11 cellular contexts compared by ENCODE assay signal in the genomic region with DNA sequence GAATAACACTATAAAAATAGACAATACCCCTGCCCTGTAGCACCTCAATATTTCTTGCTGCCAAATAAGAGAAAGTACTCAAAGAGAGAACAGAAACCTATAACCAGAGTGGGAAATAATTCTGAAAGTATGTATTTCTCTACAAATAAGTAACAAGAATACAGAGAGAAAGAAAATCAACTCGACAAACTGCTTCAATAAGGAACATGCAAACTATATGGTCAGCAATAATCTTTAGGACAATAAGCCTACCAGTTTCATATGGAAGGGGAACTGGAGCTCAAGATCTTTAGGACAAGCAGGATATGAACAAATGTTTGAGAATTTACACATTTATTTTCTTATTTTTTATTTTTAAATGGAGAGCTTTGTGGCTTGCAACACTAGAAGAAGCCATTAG.
"Had no signal": no experiment of that assay in that cellular context is flagged by ENCODE, and none has a peak within 500 bp of the region (broad histone marks: within the 10 kb centered on the region; RNA-seq: fewer than 3 reads in every experiment).

No MANE protein-coding gene starts in this region.

- H3K4me1 Mint-ChIP-seq: IgD-negative memory B cell had no signal

- H3K36me3 Mint-ChIP-seq: IgD-negative memory B cell had no signal

- H3K27me3 Mint-ChIP-seq: IgD-negative memory B cell had no signal

- H3K4me2 ChIP-seq: KMS-11 had no signal

- H3K4me3 ChIP-seq: GM23248, HAP-1 had no signal

- H2AFZ ChIP-seq: GM23248 had no signal

- ATAC-seq: HCT116, HepG2 had no signal

- DNase-seq: GM23248, GOT3, H7, HFFc6, KBM-7 had no signal

- H3K9me3 ChIP-seq: HAP-1 had no signal

- H3K36me3 ChIP-seq: HAP-1 had no signal

- H3K27ac Mint-ChIP-seq: HFFc6, IgD-negative memory B cell had no signal

- H3K27ac ChIP-seq: GM23248, HL-60, KMS-11 had no signal

- H3K9ac ChIP-seq: GM23248, KMS-11 had no signal

- H3K4me3 Mint-ChIP-seq: HFFc6, IgD-negative memory B cell had no signal

- FAIRE-seq: HepG2 had no signal
